9 cellular contexts compared by ENCODE assay signal in genomic region chr2:37080231-37080630, GRCh38. TPM values are rescaled to one million over a fixed set of nuclear protein-coding genes. Genes with fewer than 3 reads are reported as not detected.
A peak's percentile ranks its signal among the peaks of the same experiment; 100 is the strongest.
DNase-seq lines count a peak whose midpoint lies in the region; ATAC-seq lines count a peak whose summit lies in the region.
"Had no signal": no experiment of that assay in that cellular context is flagged by ENCODE, and none has a peak within 500 bp of the region (broad histone marks: within the 10 kb centered on the region; RNA-seq: fewer than 3 reads in every experiment).

No MANE protein-coding gene starts in this region.

- H3K4me3 Mint-ChIP-seq in T-helper 1 cell treated with Interleukin-12 subunit alpha and Interleukin-12 subunit beta and Interleukin-4 antibody, amounts not matched to agents 30 μg/mL and 1 μg/mL, for 36 hours, result peak overlapping the region; percentile 45
- peak overlapping the region; percentile 38 for H3K4me3 Mint-ChIP-seq in activated naive CD8-positive, alpha-beta T cell
- H3K4me3 Mint-ChIP-seq in natural killer cell treated with Interleukin-12 subunit alpha and Interleukin-12 subunit beta and Interleukin-15 and Interleukin-18, amount 100 ng/mL, for 72 hours, result peak overlapping the region; percentile 80

- no peaks in the 10 kb centered on the region for H3K27me3 Mint-ChIP-seq in T-helper 1 cell treated with Interleukin-12 subunit alpha and Interleukin-12 subunit beta and Interleukin-4 antibody, amounts not matched to agents 30 μg/mL and 1 μg/mL, for 36 hours (ENCODE audit: low read depth)
- no peaks in the 10 kb centered on the region for H3K27me3 Mint-ChIP-seq in activated naive CD8-positive, alpha-beta T cell
- H3K27me3 Mint-ChIP-seq in natural killer cell treated with Interleukin-12 subunit alpha and Interleukin-12 subunit beta and Interleukin-15 and Interleukin-18, amount 100 ng/mL, for 72 hours, result no peaks in the 10 kb centered on the region

- H3K36me3 Mint-ChIP-seq in T-helper 1 cell treated with Interleukin-12 subunit alpha and Interleukin-12 subunit beta and Interleukin-4 antibody, amounts not matched to agents 30 μg/mL and 1 μg/mL, for 36 hours (ENCODE audit: low read depth), result peaks cover 39% of the 10 kb centered on the region
- H3K36me3 Mint-ChIP-seq in activated naive CD8-positive, alpha-beta T cell, result peaks cover 4% of the 10 kb centered on the region
- peaks cover 16% of the 10 kb centered on the region for H3K36me3 Mint-ChIP-seq in natural killer cell treated with Interleukin-12 subunit alpha and Interleukin-12 subunit beta and Interleukin-15 and Interleukin-18, amount 100 ng/mL, for 72 hours

- H3K9me3 Mint-ChIP-seq in T-helper 1 cell treated with Interleukin-12 subunit alpha and Interleukin-12 subunit beta and Interleukin-4 antibody, amounts not matched to agents 30 μg/mL and 1 μg/mL, for 36 hours, result no peaks in the 10 kb centered on the region
- H3K9me3 Mint-ChIP-seq in activated naive CD8-positive, alpha-beta T cell (ENCODE audit: low read depth), result no peaks in the 10 kb centered on the region
- H3K9me3 Mint-ChIP-seq in natural killer cell treated with Interleukin-12 subunit alpha and Interleukin-12 subunit beta and Interleukin-15 and Interleukin-18, amount 100 ng/mL, for 72 hours, result no peaks in the 10 kb centered on the region

- ATAC-seq in natural killer cell treated with Interleukin-12 subunit alpha and Interleukin-12 subunit beta and Interleukin-15 and Interleukin-18, amount 100 ng/mL, for 72 hours, result no peak
- no peak for ATAC-seq in HG02571 (IDR thresholded peaks at IDR 0.05; ENCODE audit: unreplicated experiment)
- no peak for ATAC-seq in HG03135 (IDR thresholded peaks at IDR 0.05; ENCODE audit: unreplicated experiment)
- no peak for ATAC-seq in GM21390 (IDR thresholded peaks at IDR 0.05; ENCODE audit: unreplicated experiment)

- H3K4me1 Mint-ChIP-seq in T-helper 1 cell treated with Interleukin-12 subunit alpha and Interleukin-12 subunit beta and Interleukin-4 antibody, amounts not matched to agents 30 μg/mL and 1 μg/mL, for 36 hours (ENCODE audit: low read depth), result peaks cover 37% of the 10 kb centered on the region
- H3K4me1 Mint-ChIP-seq in activated naive CD8-positive, alpha-beta T cell (ENCODE audit: low read depth), result peaks cover 44% of the 10 kb centered on the region
- H3K4me1 Mint-ChIP-seq in natural killer cell treated with Interleukin-12 subunit alpha and Interleukin-12 subunit beta and Interleukin-15 and Interleukin-18, amount 100 ng/mL, for 72 hours (ENCODE audit: low read depth in 2 of 2), result peaks cover 32 to 33% of the 10 kb centered on the region in 2 donors

- no peak overlapping the region for H3K27ac Mint-ChIP-seq in T-helper 1 cell treated with Interleukin-12 subunit alpha and Interleukin-12 subunit beta and Interleukin-4 antibody, amounts not matched to agents 30 μg/mL and 1 μg/mL, for 36 hours
- peak overlapping the region; percentile 61 for H3K27ac Mint-ChIP-seq in activated naive CD8-positive, alpha-beta T cell
- peak overlapping the region; percentile 63 to 71 for H3K27ac Mint-ChIP-seq in natural killer cell treated with Interleukin-12 subunit alpha and Interleukin-12 subunit beta and Interleukin-15 and Interleukin-18, amount 100 ng/mL, for 72 hours

- DNase-seq in T-helper 1 cell, result no peak
- DNase-seq in KG1 (lab: John Stamatoyannopoulos, UW), result peak; percentile 51
- no peak for DNase-seq in natural killer cell treated with Interleukin-12 subunit alpha and Interleukin-12 subunit beta and Interleukin-15 and Interleukin-18, amount 100 ng/mL, for 72 hours (ENCODE audit: low spot score)
- DNase-seq: foreskin melanocyte had no signal

RNA-seq across cellular contexts. Expression of gene HEATR5B, which starts 3.9 kb away (rescaled TPM):
- total RNA-seq in natural killer cell treated with Interleukin-12 subunit alpha and Interleukin-12 subunit beta and Interleukin-15 and Interleukin-18, amount 100 ng/mL, for 72 hours, result 10 to 100 TPM; 23.3 to 27.3 TPM

RNA-seq across cellular contexts. Expression of gene GPATCH11, which starts 4.1 kb away (rescaled TPM):
- total RNA-seq in natural killer cell treated with Interleukin-12 subunit alpha and Interleukin-12 subunit beta and Interleukin-15 and Interleukin-18, amount 100 ng/mL, for 72 hours, result 10 to 100 TPM; 13.2 to 15.3 TPM
